Comparison of ENCODE assay signal across 7 cellular contexts in the genomic region with DNA sequence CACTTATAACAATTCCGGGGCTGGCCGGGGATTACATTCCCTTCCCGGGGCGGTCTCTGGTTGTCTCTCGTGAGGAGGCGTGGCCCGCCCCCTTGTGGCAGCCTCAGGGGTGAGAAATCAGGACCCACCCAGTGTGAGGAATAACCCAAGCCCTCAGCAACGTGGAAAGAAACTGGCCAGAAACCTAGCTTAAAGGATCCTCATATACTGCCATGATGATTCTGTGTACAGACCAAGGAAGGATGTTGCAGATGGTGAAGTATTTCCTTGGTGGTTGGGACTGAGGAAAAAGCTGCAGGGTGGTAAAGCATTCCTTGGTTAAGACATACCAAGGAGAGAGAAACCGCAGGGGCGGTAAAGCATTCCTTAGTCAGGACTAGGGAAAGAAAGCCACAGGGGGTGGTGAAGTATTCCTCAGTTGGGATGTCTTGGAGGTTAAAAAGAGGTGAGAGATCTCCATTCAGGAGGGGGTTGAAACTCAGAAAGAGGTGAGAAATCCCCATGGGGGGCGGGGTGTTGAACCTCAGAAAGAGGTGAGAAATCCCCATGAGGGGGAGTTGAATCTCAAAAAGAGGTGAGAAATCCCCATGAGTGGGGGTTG.
DNase-seq lines count a peak whose midpoint lies in the region; ATAC-seq and TF ChIP-seq lines count a peak whose summit lies in the region.

No MANE protein-coding gene starts in this region.

- no peaks in the 10 kb centered on the region for H3K4me1 ChIP-seq in psoas muscle

- no peak for DNase-seq in GM06990 (ENCODE audit: extremely low read depth, insufficient read length)
- peak; percentile 63 for DNase-seq in M059J (ENCODE audit: low read depth)
- DNase-seq in epithelial cell of proximal tubule (ENCODE audit: low read depth): peak; percentile 35
- peak; percentile 12 to 53 for DNase-seq in psoas muscle
- no peak for DNase-seq in activated CD4-positive, CD25-positive, alpha-beta regulatory T cell treated with anti-CD3 and anti-CD28 coated beads, Interleukin-2, amount 50 U/mL, for 72 hours
- DNase-seq in T-cell: no peak

- 61 to 73% (median 65%) methylated on average over 11 of the region's 11 CpGs for WGBS in psoas muscle, 3 donors

- H3K27me3 ChIP-seq in GM06990 (replicated peaks; ENCODE audit: control insufficient read depth, insufficient read depth, low read length) (no peaks in the 10 kb centered on the region), psoas muscle (ENCODE audit: insufficient read depth in 3 of 3, low read length in 2 of 3) (no peaks in the 10 kb centered on the region)

- no peak overlapping the region for H3K4me3 ChIP-seq in GM06990 (replicated peaks; ENCODE audit: low read depth, low read length)
- no peak overlapping the region for H3K4me3 ChIP-seq in epithelial cell of proximal tubule (ENCODE audit: low read depth, low read length)
- H3K4me3 ChIP-seq in psoas muscle: no peak overlapping the region

- no peaks in the 10 kb centered on the region for H3K36me3 ChIP-seq in GM06990 (ENCODE audit: control insufficient read depth, insufficient read depth, low read length)
- H3K36me3 ChIP-seq in psoas muscle (ENCODE audit: insufficient read depth in 1 of 2, low read depth in 1 of 2): no peaks in the 10 kb centered on the region

- POLR2A ChIA-PET in T-cell (lab: Charles Lee): no interaction called here

- no peaks in the 10 kb centered on the region for H3K9me3 Mint-ChIP-seq in T-cell

- CTCF ChIA-PET in T-cell (lab: Charles Lee): interaction anchor here in 1 of 2 donors (0.7 kb wide), 1 partner anchor 227 kb away, joined by 3 read pairs; no protein-coding TSS in a partner anchor

- no peaks in the 10 kb centered on the region for H3K27me3 Mint-ChIP-seq in T-cell

- H3K4me1 Mint-ChIP-seq in T-cell: peaks cover 11 to 16% (median 13%) of the 10 kb centered on the region in 3 donors

- peaks cover 43% of the 10 kb centered on the region for H3K36me3 Mint-ChIP-seq in T-cell

- ATAC-seq in psoas muscle: no peak
- no peak for ATAC-seq in T-cell (replicated peaks in 1 of 4)
- ATAC-seq in HG02870 (IDR thresholded peaks at IDR 0.05; ENCODE audit: unreplicated experiment): no peak

- H3K27ac ChIP-seq in psoas muscle: no peak overlapping the region

- H3K4me3 Mint-ChIP-seq in T-cell: no peak overlapping the region

- no peaks in the 10 kb centered on the region for H3K9me3 ChIP-seq in psoas muscle

- TF ChIP-seq CTCF in GM06990 (IDR thresholded peaks at IDR 0.05; ENCODE audit: insufficient read depth, low read length, poor library complexity, severe bottlenecking) (peak; percentile 11), epithelial cell of proximal tubule (conservative IDR thresholded peaks at IDR 0.05; ENCODE audit: low read depth, low read length) (peak; percentile 40), psoas muscle (IDR thresholded peaks at IDR 0.05) (no peak)

- intact Hi-C loops in psoas muscle (cut with DNase I): no loop called here

- H3K27ac Mint-ChIP-seq in T-cell: no peak overlapping the region

Comparison
In these comparisons a context has a peak if more than half of its experiments do, and no peak if none do; other contexts are left out.
1. DNase-seq: peak in M059J (single experiment), epithelial cell of proximal tubule (single experiment) and psoas muscle (2 of 2); none in GM06990 (single experiment), activated CD4-positive, CD25-positive, alpha-beta regulatory T cell treated with anti-CD3 and anti-CD28 coated beads, Interleukin-2, amount 50 U/mL, for 72 hours (single experiment) and T-cell (0 of 34).